ENCODE assay signal across 8 cellular contexts in the genomic region with DNA sequence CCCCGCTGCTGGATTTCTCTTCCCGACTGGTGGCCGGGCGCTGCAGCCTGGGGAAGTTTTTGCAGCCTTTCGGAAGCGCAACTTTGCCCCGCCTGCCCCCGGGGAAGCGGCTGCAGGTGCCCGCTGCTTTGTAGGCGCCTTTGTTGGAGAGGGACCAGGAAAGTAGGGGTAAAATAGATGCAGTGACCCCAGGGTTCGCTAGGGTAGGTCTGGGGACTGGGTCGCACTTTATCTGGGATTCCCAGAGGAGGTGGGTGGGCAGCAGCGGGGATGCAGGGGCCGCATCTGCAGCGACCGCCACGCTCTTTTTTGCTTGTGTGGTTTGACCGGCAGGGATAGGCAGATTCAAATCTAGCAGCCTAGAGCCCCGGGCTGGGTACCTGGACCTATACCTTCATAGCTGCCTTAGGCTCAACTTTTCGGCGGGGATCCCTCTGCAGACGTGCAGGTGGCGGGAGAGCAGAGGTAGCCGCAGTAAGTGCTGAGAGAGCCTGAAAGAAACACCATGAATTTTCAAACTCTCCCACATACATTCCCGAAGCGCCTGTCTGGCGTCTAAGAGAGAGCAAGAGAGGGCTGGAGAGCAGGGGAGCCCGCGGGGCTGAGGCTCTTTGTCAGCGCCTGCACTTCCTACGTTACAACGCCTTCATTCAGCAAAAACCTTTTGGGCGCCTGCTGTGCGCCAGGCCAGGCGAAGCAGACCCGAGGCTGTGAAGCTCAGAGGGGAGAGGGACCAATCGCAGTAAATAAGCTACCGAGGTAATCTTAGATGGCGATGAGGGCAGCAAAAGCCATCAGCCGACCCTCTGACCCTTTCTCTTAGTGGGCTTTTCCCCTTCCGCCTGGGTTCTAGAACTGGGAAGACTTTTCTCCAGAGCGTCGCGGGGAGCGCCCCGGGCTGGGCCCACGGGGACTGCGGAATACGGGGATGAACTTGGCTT.
DNase-seq lines count a peak whose midpoint lies in the region; ATAC-seq and TF ChIP-seq lines count a peak whose summit lies in the region.

No MANE protein-coding gene starts in this region.

- ATAC-seq in effector memory CD8-positive, alpha-beta T cell (replicated peaks) = no peak
- ATAC-seq in HG03135 (IDR thresholded peaks at IDR 0.05; ENCODE audit: unreplicated experiment) = no peak

- peak overlapping the region; percentile 70 for H3K9ac ChIP-seq in NT2/D1 (ENCODE audit: insufficient read length, low read depth)

- peaks cover 76 to 92% of the 10 kb centered on the region in 2 donors for H3K27me3 Mint-ChIP-seq in effector memory CD8-positive, alpha-beta T cell

- DNase-seq in GM13976 (ENCODE audit: low spot score) (peak; percentile 53), NT2/D1 (ENCODE audit: low read depth, low spot score) (no peak), retina (peak; percentile 81), UCSD-AML1 (lab: John Stamatoyannopoulos, UW; ENCODE audit: unreplicated experiment) (no peak), COLO668 (lab: John Stamatoyannopoulos, UW; ENCODE audit: unreplicated experiment) (no peak), NCI-H526 treated with DMSO at 0.1 percent for 48 hours (lab: John Stamatoyannopoulos, UW) (no peak)
- DNase-seq in effector memory CD8-positive, alpha-beta T cell = no peak

- peak overlapping the region in 1 of 2 donors; percentile 54 for H3K27ac Mint-ChIP-seq in effector memory CD8-positive, alpha-beta T cell

- no peaks in the 10 kb centered on the region for H3K9me3 ChIP-seq in NT2/D1 (ENCODE audit: insufficient read depth, low read length)

- no peaks in the 10 kb centered on the region for H3K9me3 Mint-ChIP-seq in effector memory CD8-positive, alpha-beta T cell

- peak overlapping the region; percentile 78 to 80 for H3K4me3 Mint-ChIP-seq in effector memory CD8-positive, alpha-beta T cell

- in situ Hi-C loops in GM13976 (cut with MboI; ENCODE audit: low sequenced_read_pairs, unreplicated experiment) = no loop called here

- peaks cover 4% of the 10 kb centered on the region for H3K36me3 Mint-ChIP-seq in effector memory CD8-positive, alpha-beta T cell (ENCODE audit: insufficient read depth)

- H3K4me3 ChIP-seq in NT2/D1 (ENCODE audit: insufficient read length, low read depth) = peak overlapping the region; percentile 44

- H3K4me1 ChIP-seq in NT2/D1 (ENCODE audit: insufficient read depth, insufficient read length) = no peaks in the 10 kb centered on the region

- no peak for TF ChIP-seq CTCF in GM13976 (IDR thresholded peaks at IDR 0.05; ENCODE audit: borderline replicate concordance, control extremely low read depth, extremely low read depth, insufficient read depth, missing control alignments)

- no peaks in the 10 kb centered on the region for H3K36me3 ChIP-seq in NT2/D1 (ENCODE audit: insufficient read depth, insufficient read length, low read length)

- H3K27me3 ChIP-seq in NT2/D1 (ENCODE audit: insufficient read depth, insufficient read length) = peaks cover 62% of the 10 kb centered on the region

- H3K4me1 Mint-ChIP-seq in effector memory CD8-positive, alpha-beta T cell (ENCODE audit: low read depth in 2 of 2) = peaks cover 29% of the 10 kb centered on the region in 2 donors

Comparison
In these comparisons a context has a peak if more than half of its experiments do, and no peak if none do; other contexts are left out.
1. DNase-seq: peak in GM13976 (single experiment) and retina (single experiment); none in NT2/D1 (single experiment), effector memory CD8-positive, alpha-beta T cell (0 of 3), UCSD-AML1 (single experiment), COLO668 (single experiment) and NCI-H526 treated with DMSO at 0.1 percent for 48 hours (single experiment).